ENCODE assay signal across 1 cellular context in genomic region chr12:103839893-103840292, GRCh38.
TF ChIP-seq lines count a peak whose summit lies in the region.

No MANE protein-coding gene starts in this region.

TF ChIP-seq in GM12878, 131 proteins besides CTCF, POLR2A, EP300 and RAD21 (continued from another document):
- TF ChIP-seq, protein P1, sequence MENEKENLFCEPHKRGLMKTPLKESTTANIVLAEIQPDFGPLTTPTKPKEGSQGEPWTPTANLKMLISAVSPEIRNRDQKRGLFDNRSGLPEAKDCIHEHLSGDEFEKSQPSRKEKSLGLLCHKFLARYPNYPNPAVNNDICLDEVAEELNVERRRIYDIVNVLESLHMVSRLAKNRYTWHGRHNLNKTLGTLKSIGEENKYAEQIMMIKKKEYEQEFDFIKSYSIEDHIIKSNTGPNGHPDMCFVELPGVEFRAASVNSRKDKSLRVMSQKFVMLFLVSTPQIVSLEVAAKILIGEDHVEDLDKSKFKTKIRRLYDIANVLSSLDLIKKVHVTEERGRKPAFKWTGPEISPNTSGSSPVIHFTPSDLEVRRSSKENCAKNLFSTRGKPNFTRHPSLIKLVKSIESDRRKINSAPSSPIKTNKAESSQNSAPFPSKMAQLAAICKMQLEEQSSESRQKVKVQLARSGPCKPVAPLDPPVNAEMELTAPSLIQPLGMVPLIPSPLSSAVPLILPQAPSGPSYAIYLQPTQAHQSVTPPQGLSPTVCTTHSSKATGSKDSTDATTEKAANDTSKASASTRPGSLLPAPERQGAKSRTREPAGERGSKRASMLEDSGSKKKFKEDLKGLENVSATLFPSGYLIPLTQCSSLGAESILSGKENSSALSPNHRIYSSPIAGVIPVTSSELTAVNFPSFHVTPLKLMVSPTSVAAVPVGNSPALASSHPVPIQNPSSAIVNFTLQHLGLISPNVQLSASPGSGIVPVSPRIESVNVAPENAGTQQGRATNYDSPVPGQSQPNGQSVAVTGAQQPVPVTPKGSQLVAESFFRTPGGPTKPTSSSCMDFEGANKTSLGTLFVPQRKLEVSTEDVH (IDR thresholded peaks at IDR 0.05; ENCODE audit: low read depth, partially characterized antibody), result no peak
- TF ChIP-seq POLR2AphosphoS5 (IDR thresholded peaks at IDR 0.05; ENCODE audit: low read length) (no peak), CUX1 (IDR thresholded peaks at IDR 0.05; ENCODE audit: insufficient replicate concordance, low read depth, low read length) (no peak), RCOR1 (conservative IDR thresholded peaks at IDR 0.05; ENCODE audit: low read depth, low read length) (no peak), ZNF274 (IDR thresholded peaks at IDR 0.05; ENCODE audit: insufficient read depth, insufficient read length) (no peak)
- TF ChIP-seq, protein P2, sequence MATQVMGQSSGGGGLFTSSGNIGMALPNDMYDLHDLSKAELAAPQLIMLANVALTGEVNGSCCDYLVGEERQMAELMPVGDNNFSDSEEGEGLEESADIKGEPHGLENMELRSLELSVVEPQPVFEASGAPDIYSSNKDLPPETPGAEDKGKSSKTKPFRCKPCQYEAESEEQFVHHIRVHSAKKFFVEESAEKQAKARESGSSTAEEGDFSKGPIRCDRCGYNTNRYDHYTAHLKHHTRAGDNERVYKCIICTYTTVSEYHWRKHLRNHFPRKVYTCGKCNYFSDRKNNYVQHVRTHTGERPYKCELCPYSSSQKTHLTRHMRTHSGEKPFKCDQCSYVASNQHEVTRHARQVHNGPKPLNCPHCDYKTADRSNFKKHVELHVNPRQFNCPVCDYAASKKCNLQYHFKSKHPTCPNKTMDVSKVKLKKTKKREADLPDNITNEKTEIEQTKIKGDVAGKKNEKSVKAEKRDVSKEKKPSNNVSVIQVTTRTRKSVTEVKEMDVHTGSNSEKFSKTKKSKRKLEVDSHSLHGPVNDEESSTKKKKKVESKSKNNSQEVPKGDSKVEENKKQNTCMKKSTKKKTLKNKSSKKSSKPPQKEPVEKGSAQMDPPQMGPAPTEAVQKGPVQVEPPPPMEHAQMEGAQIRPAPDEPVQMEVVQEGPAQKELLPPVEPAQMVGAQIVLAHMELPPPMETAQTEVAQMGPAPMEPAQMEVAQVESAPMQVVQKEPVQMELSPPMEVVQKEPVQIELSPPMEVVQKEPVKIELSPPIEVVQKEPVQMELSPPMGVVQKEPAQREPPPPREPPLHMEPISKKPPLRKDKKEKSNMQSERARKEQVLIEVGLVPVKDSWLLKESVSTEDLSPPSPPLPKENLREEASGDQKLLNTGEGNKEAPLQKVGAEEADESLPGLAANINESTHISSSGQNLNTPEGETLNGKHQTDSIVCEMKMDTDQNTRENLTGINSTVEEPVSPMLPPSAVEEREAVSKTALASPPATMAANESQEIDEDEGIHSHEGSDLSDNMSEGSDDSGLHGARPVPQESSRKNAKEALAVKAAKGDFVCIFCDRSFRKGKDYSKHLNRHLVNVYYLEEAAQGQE (IDR thresholded peaks at IDR 0.05; ENCODE audit: low read depth, low read length), result no peak
